Comparison of ENCODE assay signal across 14 cellular contexts in the genomic region with DNA sequence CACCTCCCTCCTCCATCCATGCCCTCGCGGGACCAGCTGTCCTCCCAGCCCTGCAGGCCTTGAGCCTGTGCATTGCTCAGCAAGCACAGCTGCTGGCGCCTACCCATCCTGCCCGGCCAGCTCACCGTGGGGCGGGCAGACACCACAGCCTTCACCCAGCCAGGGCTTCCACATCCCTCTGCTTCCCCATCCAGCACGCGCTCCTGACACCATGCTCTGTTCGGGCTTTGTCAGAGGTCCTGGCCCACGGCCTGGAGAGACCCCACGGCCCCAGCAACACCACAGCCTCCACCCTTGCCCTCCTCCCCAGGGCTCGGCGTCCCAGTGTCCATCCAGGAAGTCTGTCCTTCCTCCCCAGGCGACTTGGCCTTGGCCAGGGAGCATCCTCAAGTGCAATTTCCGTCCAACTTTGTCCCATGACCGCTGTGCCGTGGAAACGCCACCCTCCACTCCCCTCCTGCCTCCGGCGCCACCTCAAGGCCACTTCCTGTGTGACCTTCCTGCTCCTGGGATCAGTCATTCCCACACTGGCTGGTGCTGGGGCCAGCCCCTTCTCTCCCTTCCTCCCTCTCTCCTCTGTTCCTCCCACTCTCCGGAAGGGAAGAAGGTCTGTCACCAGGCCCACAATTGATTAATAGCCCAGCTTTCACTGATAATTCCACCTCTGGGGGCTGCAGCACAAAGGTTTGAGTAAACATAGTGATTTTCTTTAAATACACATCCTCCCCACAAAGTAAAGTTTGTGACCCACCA.
DNase-seq lines count a peak whose midpoint lies in the region; ATAC-seq and TF ChIP-seq lines count a peak whose summit lies in the region.
"Had no signal": no experiment of that assay in that cellular context is flagged by ENCODE, and none has a peak within 500 bp of the region (broad histone marks: within the 10 kb centered on the region; RNA-seq: fewer than 3 reads in every experiment).

No MANE protein-coding gene starts in this region.

- peak overlapping the region; percentile 38 for H3K27ac ChIP-seq in lower lobe of right lung
- H3K27ac ChIP-seq in upper lobe of left lung, result peak overlapping the region; percentile 27 to 84 (median 58)
- H3K27ac ChIP-seq: gastrocnemius medialis, testis had no signal

- DNase-seq in activated T-cell treated with anti-CD3 and anti-CD28 coated beads, Interleukin-2, amount 50 U/mL, for 24 hours, result peak; percentile 7
- DNase-seq in activated T-cell treated with anti-CD3 and anti-CD28 coated beads, Interleukin-2, amount 50 U/mL, for 72 hours, result no peak
- DNase-seq in endothelial cell (ENCODE audit: low spot score), result no peak
- DNase-seq in lower lobe of right lung, result peak; percentile 53
- DNase-seq in upper lobe of left lung, result peak; percentile 34 to 72
- DNase-seq in NCI-H1436 treated with DMSO at 0.1 percent for 48 hours (lab: John Stamatoyannopoulos, UW), result no peak
- no peak for DNase-seq in T-helper 9 cell
- DNase-seq: DMS153, gastrocnemius medialis, testis had no signal

- no peak overlapping the region for H3K4me3 Mint-ChIP-seq in activated T-cell treated with anti-CD3 and anti-CD28 coated beads, Interleukin-2, amount 50 U/mL, for 24 hours
- H3K4me3 Mint-ChIP-seq in activated T-cell treated with anti-CD3 and anti-CD28 coated beads, Interleukin-2, amount 50 U/mL, for 72 hours, result no peak overlapping the region
- H3K4me3 Mint-ChIP-seq in endothelial cell (ENCODE audit: unreplicated experiment), result no peak overlapping the region
- H3K4me3 Mint-ChIP-seq: dendritic cell treated with granulocyte-macrophage colony-stimulating factor and Interleukin-4, amounts not matched to agents 40 ng/mL and 50 ng/mL, for 4 days; IgD-negative memory B cell; T-helper 1 cell treated with Interleukin-12 subunit alpha and Interleukin-12 subunit beta and Interleukin-4 antibody, amounts not matched to agents 30 μg/mL and 1 μg/mL, for 36 hours had no signal

- no peak for TF ChIP-seq POLR2A in upper lobe of left lung (IDR thresholded peaks at IDR 0.05)

- no peak overlapping the region for H3K4me3 ChIP-seq in lower lobe of right lung
- H3K4me3 ChIP-seq in upper lobe of left lung, result no peak overlapping the region
- H3K4me3 ChIP-seq: gastrocnemius medialis, testis had no signal

- H3K4me1 Mint-ChIP-seq in activated T-cell treated with anti-CD3 and anti-CD28 coated beads, Interleukin-2, amount 50 U/mL, for 24 hours (ENCODE audit: low read depth), result peaks cover 27% of the 10 kb centered on the region
- H3K4me1 Mint-ChIP-seq in activated T-cell treated with anti-CD3 and anti-CD28 coated beads, Interleukin-2, amount 50 U/mL, for 72 hours (ENCODE audit: low read depth), result peaks cover 45% of the 10 kb centered on the region
- peaks cover 68% of the 10 kb centered on the region for H3K4me1 Mint-ChIP-seq in endothelial cell (ENCODE audit: unreplicated experiment)

- H3K36me3 Mint-ChIP-seq in activated T-cell treated with anti-CD3 and anti-CD28 coated beads, Interleukin-2, amount 50 U/mL, for 24 hours (ENCODE audit: low read depth), result no peaks in the 10 kb centered on the region
- H3K36me3 Mint-ChIP-seq in activated T-cell treated with anti-CD3 and anti-CD28 coated beads, Interleukin-2, amount 50 U/mL, for 72 hours (ENCODE audit: insufficient read depth in 2 of 2), result no peaks in the 10 kb centered on the region
- H3K36me3 Mint-ChIP-seq in endothelial cell (ENCODE audit: low read depth, unreplicated experiment), result peaks cover 4% of the 10 kb centered on the region
- H3K36me3 Mint-ChIP-seq: IgD-negative memory B cell had no signal

- no peaks in the 10 kb centered on the region for H3K36me3 ChIP-seq in lower lobe of right lung
- H3K36me3 ChIP-seq in upper lobe of left lung, result no peaks in the 10 kb centered on the region
- H3K36me3 ChIP-seq: gastrocnemius medialis had no signal

- no peaks in the 10 kb centered on the region for H3K27me3 ChIP-seq in lower lobe of right lung (ENCODE audit: low read depth)
- H3K27me3 ChIP-seq in upper lobe of left lung, result no peaks in the 10 kb centered on the region
- H3K27me3 ChIP-seq: gastrocnemius medialis, testis had no signal

- no peaks in the 10 kb centered on the region for H3K9me3 ChIP-seq in lower lobe of right lung
- no peaks in the 10 kb centered on the region for H3K9me3 ChIP-seq in upper lobe of left lung
- H3K9me3 ChIP-seq: gastrocnemius medialis, testis had no signal

- peak in 2 of 4 donors; percentile 74 to 78 for TF ChIP-seq EP300 in upper lobe of left lung (IDR thresholded peaks at IDR 0.05)

- H3K4me1 ChIP-seq in lower lobe of right lung (peaks cover 17% of the 10 kb centered on the region), upper lobe of left lung (peaks cover 6 to 12% (median 9%) of the 10 kb centered on the region in 4 donors)
- H3K4me1 ChIP-seq: gastrocnemius medialis, testis had no signal

- H3K27ac Mint-ChIP-seq in activated T-cell treated with anti-CD3 and anti-CD28 coated beads, Interleukin-2, amount 50 U/mL, for 24 hours, result no peak overlapping the region
- no peak overlapping the region for H3K27ac Mint-ChIP-seq in activated T-cell treated with anti-CD3 and anti-CD28 coated beads, Interleukin-2, amount 50 U/mL, for 72 hours
- peak overlapping the region; percentile 81 for H3K27ac Mint-ChIP-seq in endothelial cell (ENCODE audit: unreplicated experiment)
- H3K27ac Mint-ChIP-seq: dendritic cell treated with granulocyte-macrophage colony-stimulating factor and Interleukin-4, amounts not matched to agents 40 ng/mL and 50 ng/mL, for 4 days; T-helper 1 cell treated with Interleukin-12 subunit alpha and Interleukin-12 subunit beta and Interleukin-4 antibody, amounts not matched to agents 30 μg/mL and 1 μg/mL, for 36 hours had no signal

- WGBS in upper lobe of left lung, 2 donors, result 46 to 59% methylated on average over 13 to 21 of the region's 21 CpGs

- ATAC-seq in activated T-cell treated with anti-CD3 and anti-CD28 coated beads, Interleukin-2, amount 50 U/mL, for 72 hours (replicated peaks in 1 of 2), result no peak
- ATAC-seq in lower lobe of right lung (peak; percentile 67 to 68), upper lobe of left lung (ENCODE audit: low FRiP score in 2 of 2) (peak; percentile 47 to 74), HG02970 (IDR thresholded peaks at IDR 0.05; ENCODE audit: low FRiP score, unreplicated experiment) (no peak)
- ATAC-seq: gastrocnemius medialis had no signal

- no peaks in the 10 kb centered on the region for H3K9me3 Mint-ChIP-seq in activated T-cell treated with anti-CD3 and anti-CD28 coated beads, Interleukin-2, amount 50 U/mL, for 24 hours
- no peaks in the 10 kb centered on the region for H3K9me3 Mint-ChIP-seq in activated T-cell treated with anti-CD3 and anti-CD28 coated beads, Interleukin-2, amount 50 U/mL, for 72 hours
- H3K9me3 Mint-ChIP-seq in endothelial cell (ENCODE audit: unreplicated experiment), result no peaks in the 10 kb centered on the region
- H3K9me3 Mint-ChIP-seq: dendritic cell treated with granulocyte-macrophage colony-stimulating factor and Interleukin-4, amounts not matched to agents 40 ng/mL and 50 ng/mL, for 4 days; IgD-negative memory B cell; T-helper 1 cell treated with Interleukin-12 subunit alpha and Interleukin-12 subunit beta and Interleukin-4 antibody, amounts not matched to agents 30 μg/mL and 1 μg/mL, for 36 hours had no signal

- no peaks in the 10 kb centered on the region for H3K27me3 Mint-ChIP-seq in activated T-cell treated with anti-CD3 and anti-CD28 coated beads, Interleukin-2, amount 50 U/mL, for 24 hours
- H3K27me3 Mint-ChIP-seq in activated T-cell treated with anti-CD3 and anti-CD28 coated beads, Interleukin-2, amount 50 U/mL, for 72 hours (ENCODE audit: low read depth), result peaks cover 14% of the 10 kb centered on the region
- H3K27me3 Mint-ChIP-seq in endothelial cell (ENCODE audit: unreplicated experiment), result peaks cover 2% of the 10 kb centered on the region

- intact Hi-C loops in lower lobe of right lung (cut with DNase I), result no loop called here

- TF ChIP-seq CTCF in endothelial cell (IDR thresholded peaks at IDR 0.05; ENCODE audit: unreplicated experiment) (no peak), lower lobe of right lung (IDR thresholded peaks at IDR 0.05) (no peak), upper lobe of left lung (IDR thresholded peaks at IDR 0.05) (no peak)

Comparison
In these comparisons a context has a peak if more than half of its experiments do, and no peak if none do; other contexts are left out.
1. DNase-seq: peak in activated T-cell treated with anti-CD3 and anti-CD28 coated beads, Interleukin-2, amount 50 U/mL, for 24 hours (single experiment), lower lobe of right lung (single experiment) and upper lobe of left lung (2 of 2); none in activated T-cell treated with anti-CD3 and anti-CD28 coated beads, Interleukin-2, amount 50 U/mL, for 72 hours (0 of 2), endothelial cell (single experiment), NCI-H1436 treated with DMSO at 0.1 percent for 48 hours (single experiment) and T-helper 9 cell (single experiment).
2. ATAC-seq: peak in lower lobe of right lung (2 of 2) and upper lobe of left lung (2 of 2); none in activated T-cell treated with anti-CD3 and anti-CD28 coated beads, Interleukin-2, amount 50 U/mL, for 72 hours (0 of 2) and HG02970 (single experiment).